20 cellular contexts compared by ENCODE assay signal in genomic region chr20:2889797-2890196, GRCh38. TPM values are rescaled to one million over a fixed set of nuclear protein-coding genes. Genes with fewer than 3 reads are reported as not detected.
DNase-seq lines count a peak whose midpoint lies in the region; ATAC-seq and TF ChIP-seq lines count a peak whose summit lies in the region.
"Had no signal": no experiment of that assay in that cellular context is flagged by ENCODE, and none has a peak within 500 bp of the region (broad histone marks: within the 10 kb centered on the region; RNA-seq: fewer than 3 reads in every experiment).

No MANE protein-coding gene starts in this region.

- CTCF ChIA-PET in activated CD8-positive, alpha-beta T cell treated with anti-CD3 and anti-CD28 coated beads for 36 hours (lab: Charles Lee): interaction anchor here (1.4 kb wide), 1 partner anchor 24 kb away, joined by 4 read pairs; no protein-coding TSS in a partner anchor
- CTCF ChIA-PET in activated CD8-positive, alpha-beta T cell treated with anti-CD3 and anti-CD28 coated beads, Interleukin-2, amount 10 ng/mL, durations not matched to agents 7 days and 5 days (lab: Charles Lee): no interaction called here
- CTCF ChIA-PET in CD8-positive, alpha-beta T cell (lab: Charles Lee): interaction anchor here (0.6 kb wide), 1 partner anchor 164 kb away, joined by 4 read pairs; no protein-coding TSS in a partner anchor

- H3K9me3 ChIP-seq in CD8-positive, alpha-beta T cell (ENCODE audit: low read length): no peaks in the 10 kb centered on the region
- H3K9me3 ChIP-seq: BE2C had no signal

- H3K9me3 Mint-ChIP-seq in activated CD8-positive, alpha-beta T cell treated with anti-CD3 and anti-CD28 coated beads for 36 hours: no peaks in the 10 kb centered on the region
- peaks cover 3% of the 10 kb centered on the region for H3K9me3 Mint-ChIP-seq in activated CD8-positive, alpha-beta T cell treated with anti-CD3 and anti-CD28 coated beads, Interleukin-2, amount 10 ng/mL, durations not matched to agents 7 days and 5 days (ENCODE audit: insufficient read depth)
- peaks cover 3% of the 10 kb centered on the region for H3K9me3 Mint-ChIP-seq in CD8-positive, alpha-beta T cell
- H3K9me3 Mint-ChIP-seq in effector memory CD8-positive, alpha-beta T cell: no peaks in the 10 kb centered on the region
- no peaks in the 10 kb centered on the region for H3K9me3 Mint-ChIP-seq in memory B cell
- H3K9me3 Mint-ChIP-seq: CD4-positive, alpha-beta T cell; GM23338; HFFc6 had no signal

- no peak overlapping the region for H3K27ac ChIP-seq in CD8-positive, alpha-beta T cell (ENCODE audit: low read depth, low read length)
- H3K27ac ChIP-seq: 22Rv1; BLaER1 treated with 17β-estradiol and CSF1 and Interleukin-3, amounts not matched to agents 10 nM and 100 nM had no signal

- H3K36me3 Mint-ChIP-seq in activated CD8-positive, alpha-beta T cell treated with anti-CD3 and anti-CD28 coated beads for 36 hours (ENCODE audit: low read depth): peaks cover 21% of the 10 kb centered on the region
- peaks cover 29% of the 10 kb centered on the region for H3K36me3 Mint-ChIP-seq in activated CD8-positive, alpha-beta T cell treated with anti-CD3 and anti-CD28 coated beads, Interleukin-2, amount 10 ng/mL, durations not matched to agents 7 days and 5 days (ENCODE audit: low read depth)
- peaks cover 20% of the 10 kb centered on the region for H3K36me3 Mint-ChIP-seq in CD8-positive, alpha-beta T cell
- no peaks in the 10 kb centered on the region for H3K36me3 Mint-ChIP-seq in effector memory CD8-positive, alpha-beta T cell (ENCODE audit: insufficient read depth)
- H3K36me3 Mint-ChIP-seq in memory B cell: peaks cover 10% of the 10 kb centered on the region

- H3K27me3 Mint-ChIP-seq in activated CD8-positive, alpha-beta T cell treated with anti-CD3 and anti-CD28 coated beads for 36 hours: no peaks in the 10 kb centered on the region
- H3K27me3 Mint-ChIP-seq in activated CD8-positive, alpha-beta T cell treated with anti-CD3 and anti-CD28 coated beads, Interleukin-2, amount 10 ng/mL, durations not matched to agents 7 days and 5 days (ENCODE audit: low read depth): no peaks in the 10 kb centered on the region
- H3K27me3 Mint-ChIP-seq in CD8-positive, alpha-beta T cell (ENCODE audit: low read depth): no peaks in the 10 kb centered on the region
- no peaks in the 10 kb centered on the region for H3K27me3 Mint-ChIP-seq in effector memory CD8-positive, alpha-beta T cell
- H3K27me3 Mint-ChIP-seq in memory B cell: no peaks in the 10 kb centered on the region
- H3K27me3 Mint-ChIP-seq: CD4-positive, alpha-beta T cell had no signal

- ATAC-seq in activated CD8-positive, alpha-beta T cell treated with anti-CD3 and anti-CD28 coated beads for 36 hours: no peak
- ATAC-seq in activated CD8-positive, alpha-beta T cell treated with anti-CD3 and anti-CD28 coated beads, Interleukin-2, amount 10 ng/mL, durations not matched to agents 7 days and 5 days: no peak
- ATAC-seq in CD8-positive, alpha-beta T cell: no peak
- ATAC-seq in effector memory CD8-positive, alpha-beta T cell (replicated peaks): no peak
- ATAC-seq in memory B cell (ENCODE audit: low read depth) (no peak), GM18502 (IDR thresholded peaks at IDR 0.05; ENCODE audit: poor library complexity, unreplicated experiment) (no peak)
- ATAC-seq in stimulated activated naive CD8-positive, alpha-beta T cell treated with anti-CD3 and anti-CD28 coated beads, Interleukin-15, Interleukin-2, amounts not matched to agents 100 U/mL and 50 U/mL, for 24 hours: no peak
- ATAC-seq: GM12878, GM23338 had no signal

- H3K27ac Mint-ChIP-seq in activated CD8-positive, alpha-beta T cell treated with anti-CD3 and anti-CD28 coated beads for 36 hours: peak overlapping the region; percentile 18
- H3K27ac Mint-ChIP-seq in activated CD8-positive, alpha-beta T cell treated with anti-CD3 and anti-CD28 coated beads, Interleukin-2, amount 10 ng/mL, durations not matched to agents 7 days and 5 days: no peak overlapping the region
- H3K27ac Mint-ChIP-seq in CD8-positive, alpha-beta T cell: peak overlapping the region; percentile 9
- peak overlapping the region; percentile 8 to 10 for H3K27ac Mint-ChIP-seq in effector memory CD8-positive, alpha-beta T cell
- peak overlapping the region; percentile 53 for H3K27ac Mint-ChIP-seq in memory B cell
- H3K27ac Mint-ChIP-seq: GM23338 had no signal

- POLR2A ChIA-PET in activated CD8-positive, alpha-beta T cell treated with anti-CD3 and anti-CD28 coated beads for 36 hours (lab: Charles Lee): interaction anchor here (0.8 kb wide), 1 partner anchor 25 kb away, joined by 3 read pairs; no protein-coding TSS in a partner anchor
- POLR2A ChIA-PET in activated CD8-positive, alpha-beta T cell treated with anti-CD3 and anti-CD28 coated beads, Interleukin-2, amount 10 ng/mL, durations not matched to agents 7 days and 5 days (lab: Charles Lee): interaction anchor here (0.7 kb wide), 1 partner anchor 79 kb away, joined by 4 read pairs; no protein-coding TSS in a partner anchor
- POLR2A ChIA-PET in CD8-positive, alpha-beta T cell (lab: Charles Lee): no interaction called here

- no peak for DNase-seq in activated CD8-positive, alpha-beta T cell treated with anti-CD3 and anti-CD28 coated beads for 36 hours
- DNase-seq in activated CD8-positive, alpha-beta T cell treated with anti-CD3 and anti-CD28 coated beads, Interleukin-2, amount 10 ng/mL, durations not matched to agents 7 days and 5 days: no peak
- no peak for DNase-seq in CD8-positive, alpha-beta T cell
- no peak for DNase-seq in effector memory CD8-positive, alpha-beta T cell
- DNase-seq in memory B cell (ENCODE audit: low spot score in 2 of 2): no peak
- no peak for DNase-seq in AML-193 (lab: John Stamatoyannopoulos, UW)
- no peak for DNase-seq in stimulated activated naive CD8-positive, alpha-beta T cell treated with anti-CD3 and anti-CD28 coated beads, Interleukin-15, Interleukin-2, amounts not matched to agents 100 U/mL and 50 U/mL, for 24 hours
- DNase-seq: BE2C; Calu3; CD4-positive, alpha-beta T cell; COR-L47; DND-41; HFFc6 had no signal

- no peak for TF ChIP-seq CTCF in activated CD8-positive, alpha-beta T cell treated with anti-CD3 and anti-CD28 coated beads for 36 hours (IDR thresholded peaks at IDR 0.05)
- TF ChIP-seq CTCF in CD8-positive, alpha-beta T cell (IDR thresholded peaks at IDR 0.05): no peak

- H3K4me3 ChIP-seq in CD8-positive, alpha-beta T cell (ENCODE audit: low read depth, low read length): no peak overlapping the region
- H3K4me3 ChIP-seq: BLaER1 treated with 17β-estradiol and CSF1 and Interleukin-3, amounts not matched to agents 10 nM and 100 nM; GM12878; GM23338; HAP-1 had no signal

- H3K4me1 ChIP-seq in CD8-positive, alpha-beta T cell (ENCODE audit: insufficient read depth, low read length): peaks cover 23% of the 10 kb centered on the region
- H3K4me1 ChIP-seq: BE2C, HAP-1 had no signal

- peaks cover 50% of the 10 kb centered on the region for H3K4me1 Mint-ChIP-seq in activated CD8-positive, alpha-beta T cell treated with anti-CD3 and anti-CD28 coated beads for 36 hours (ENCODE audit: low read depth)
- H3K4me1 Mint-ChIP-seq in activated CD8-positive, alpha-beta T cell treated with anti-CD3 and anti-CD28 coated beads, Interleukin-2, amount 10 ng/mL, durations not matched to agents 7 days and 5 days (ENCODE audit: low read depth): peaks cover 28% of the 10 kb centered on the region
- peaks cover 69% of the 10 kb centered on the region for H3K4me1 Mint-ChIP-seq in CD8-positive, alpha-beta T cell (ENCODE audit: low read depth)
- H3K4me1 Mint-ChIP-seq in effector memory CD8-positive, alpha-beta T cell (ENCODE audit: low read depth in 2 of 2): peaks cover 48 to 68% of the 10 kb centered on the region in 2 donors
- H3K4me1 Mint-ChIP-seq in memory B cell: peaks cover 38% of the 10 kb centered on the region
- H3K4me1 Mint-ChIP-seq: GM23338 had no signal

- H3K27me3 ChIP-seq in CD8-positive, alpha-beta T cell (ENCODE audit: insufficient read depth, low read length): no peaks in the 10 kb centered on the region
- H3K27me3 ChIP-seq: BE2C; BLaER1 treated with 17β-estradiol and CSF1 and Interleukin-3, amounts not matched to agents 10 nM and 100 nM had no signal

- no peak overlapping the region for H3K4me3 Mint-ChIP-seq in activated CD8-positive, alpha-beta T cell treated with anti-CD3 and anti-CD28 coated beads for 36 hours
- no peak overlapping the region for H3K4me3 Mint-ChIP-seq in activated CD8-positive, alpha-beta T cell treated with anti-CD3 and anti-CD28 coated beads, Interleukin-2, amount 10 ng/mL, durations not matched to agents 7 days and 5 days
- H3K4me3 Mint-ChIP-seq in CD8-positive, alpha-beta T cell: no peak overlapping the region
- no peak overlapping the region for H3K4me3 Mint-ChIP-seq in effector memory CD8-positive, alpha-beta T cell
- no peak overlapping the region for H3K4me3 Mint-ChIP-seq in memory B cell
- H3K4me3 Mint-ChIP-seq: CD14-positive monocyte; CD4-positive, alpha-beta T cell; GM23338 had no signal

- intact Hi-C loops in activated CD8-positive, alpha-beta T cell treated with anti-CD3 and anti-CD28 coated beads for 36 hours (cut with micrococcal nuclease): no loop called here
- intact Hi-C loops in CD8-positive, alpha-beta T cell (cut with DNase I, micrococcal nuclease): no loop called here

- H3K36me3 ChIP-seq in CD8-positive, alpha-beta T cell (ENCODE audit: insufficient read depth, low read length): no peaks in the 10 kb centered on the region
- H3K36me3 ChIP-seq: BE2C, HAP-1 had no signal

RNA-seq across cellular contexts. Expression of gene PTPRA, which starts 16.5 kb away (rescaled TPM):
- 10 to 100 TPM; 42.0 to 43.1 TPM for total RNA-seq in activated CD8-positive, alpha-beta T cell treated with anti-CD3 and anti-CD28 coated beads for 36 hours
- total RNA-seq in activated CD8-positive, alpha-beta T cell treated with anti-CD3 and anti-CD28 coated beads, Interleukin-2, amount 10 ng/mL, durations not matched to agents 7 days and 5 days: 10 to 100 TPM; 58.5 to 60.9 TPM
- 10 to 100 TPM; 68.2 to 71.9 TPM for total RNA-seq in CD8-positive, alpha-beta T cell

RNA-seq across cellular contexts. Expression of gene VPS16, which starts 49.3 kb away (rescaled TPM):
- 10 to 100 TPM; 34.5 to 38.7 TPM for total RNA-seq in activated CD8-positive, alpha-beta T cell treated with anti-CD3 and anti-CD28 coated beads for 36 hours
- total RNA-seq in activated CD8-positive, alpha-beta T cell treated with anti-CD3 and anti-CD28 coated beads, Interleukin-2, amount 10 ng/mL, durations not matched to agents 7 days and 5 days: 10 to 100 TPM; 47.0 to 55.2 TPM
- total RNA-seq in CD8-positive, alpha-beta T cell: 10 to 100 TPM; 40.7 to 41.1 TPM

RNA-seq across cellular contexts. Expression of gene PCED1A, which starts 49.3 kb away (rescaled TPM):
- total RNA-seq in activated CD8-positive, alpha-beta T cell treated with anti-CD3 and anti-CD28 coated beads for 36 hours: 10 to 100 TPM; 33.9 to 34.3 TPM
- 10 to 100 TPM; 17.3 to 17.9 TPM for total RNA-seq in activated CD8-positive, alpha-beta T cell treated with anti-CD3 and anti-CD28 coated beads, Interleukin-2, amount 10 ng/mL, durations not matched to agents 7 days and 5 days
- 10 to 100 TPM; 58.7 to 62.2 TPM for total RNA-seq in CD8-positive, alpha-beta T cell
